In genomic region chr12:47797432-47797831, GRCh38 we compare ENCODE assay signal across 8 cellular contexts. TPM values are rescaled to one million over a fixed set of nuclear protein-coding genes. Genes with fewer than 3 reads are reported as not detected.
DNase-seq lines count a peak whose midpoint lies in the region; ATAC-seq and TF ChIP-seq lines count a peak whose summit lies in the region.

No MANE protein-coding gene starts in this region.

- H3K4me1 ChIP-seq in mesenchymal stem cell (ENCODE audit: control insufficient read depth, insufficient read depth, low read depth, low read length) = peaks cover 18% of the 10 kb centered on the region

- H3K9ac ChIP-seq in mesenchymal stem cell (ENCODE audit: low read length) = no peak overlapping the region

- WGBS in mesenchymal stem cell = 94% methylated on average over 10 of the region's 10 CpGs

- H2BK15ac ChIP-seq in mesenchymal stem cell (ENCODE audit: low read depth, poor library complexity, severe bottlenecking) = peak overlapping the region; percentile 2

- ATAC-seq in omental fat pad (ENCODE audit: low FRiP score) = no peak

- H2BK12ac ChIP-seq in mesenchymal stem cell (ENCODE audit: low read length in 2 of 2) = no peak overlapping the region

- no peak overlapping the region for H2BK120ac ChIP-seq in mesenchymal stem cell (ENCODE audit: low read depth, low read length)

- H3K36me3 ChIP-seq in mesenchymal stem cell (ENCODE audit: control insufficient read depth in 1 of 2, insufficient read depth in 2 of 2, low read depth in 1 of 2, low read length in 2 of 2) = peaks cover 79 to 83% of the 10 kb centered on the region in 2 experiments

- no peak overlapping the region for H2AFZ ChIP-seq in mesenchymal stem cell (ENCODE audit: low read depth, low read length)

- no peak overlapping the region for H4K8ac ChIP-seq in mesenchymal stem cell (ENCODE audit: low read length)

- H2BK5ac ChIP-seq in mesenchymal stem cell (ENCODE audit: low read depth, low read length, poor library complexity, severe bottlenecking) = no peak overlapping the region

- DNase-seq in NCI-H345 (lab: John Stamatoyannopoulos, UW) (peak; percentile 7), NCI-H345 treated with DMSO at 0.1 percent for 48 hours (lab: John Stamatoyannopoulos, UW; ENCODE audit: unreplicated experiment) (no peak), HT1080 (ENCODE audit: low read depth) (peak; percentile 47), mesenchymal stem cell (no peak), Kasumi-1 (lab: John Stamatoyannopoulos, UW) (no peak), omental fat pad (ENCODE audit: low spot score) (no peak), NCI-H1694 (lab: John Stamatoyannopoulos, UW) (no peak)
- peak; percentile 39 for DNase-seq in activated naive CD4-positive, alpha-beta T cell treated with anti-CD3 and anti-CD28 coated beads, Interleukin-2, amount 50 U/mL, for 16 hours

- no peak overlapping the region for H3K23ac ChIP-seq in mesenchymal stem cell (ENCODE audit: low read length in 2 of 2)

- H3K27ac ChIP-seq in mesenchymal stem cell (ENCODE audit: low read length, poor library complexity, severe bottlenecking) = no peak overlapping the region

- no peak overlapping the region for H3K18ac ChIP-seq in mesenchymal stem cell (ENCODE audit: low read depth in 1 of 2, low read length in 2 of 2)

- no peak overlapping the region for H3K14ac ChIP-seq in mesenchymal stem cell (ENCODE audit: low read length in 2 of 2)

- no peak overlapping the region for H3K4me2 ChIP-seq in mesenchymal stem cell (ENCODE audit: low read length, poor library complexity, severe bottlenecking)

- no peak for TF ChIP-seq CTCF in omental fat pad (IDR thresholded peaks at IDR 0.05)

- no peaks in the 10 kb centered on the region for H3K27me3 ChIP-seq in mesenchymal stem cell (ENCODE audit: control insufficient read depth in 1 of 2, insufficient read depth in 1 of 2, low read length in 2 of 2)

- H3K79me1 ChIP-seq in mesenchymal stem cell (replicated peaks; ENCODE audit: low read length, poor library complexity, severe bottlenecking) = peaks cover 51% of the 10 kb centered on the region

- no peak overlapping the region for H3K4ac ChIP-seq in mesenchymal stem cell (ENCODE audit: low read depth in 1 of 2, low read length in 2 of 2)

- H3K9me3 ChIP-seq in mesenchymal stem cell (ENCODE audit: control insufficient read depth, low read length) = no peaks in the 10 kb centered on the region

- H2AK5ac ChIP-seq in mesenchymal stem cell (ENCODE audit: low read length, severe bottlenecking) = no peak overlapping the region

- H4K91ac ChIP-seq in mesenchymal stem cell (ENCODE audit: low read length) = no peak overlapping the region

- no peak overlapping the region for H3K4me3 ChIP-seq in mesenchymal stem cell (ENCODE audit: insufficient read depth in 1 of 2, low read depth in 1 of 2, low read length in 2 of 2)

RNA-seq across cellular contexts. Expression of gene HDAC7, which starts 22.3 kb away (rescaled TPM):
- total RNA-seq in HT1080 (2014; rRNA removed; shearing (Covaris generic)) = 36.8 and 40.0 TPM in 2 replicates
- 46.7 and 49.2 TPM in 2 replicates for polyA plus RNA-seq in HT1080 (2015; cell fraction: cytosol; rRNA removed)
- 105 and 114 TPM in 2 replicates for polyA plus RNA-seq in HT1080 (2015; cell fraction: nucleus; rRNA removed)
- polyA plus RNA-seq in mesenchymal stem cell (2013, experiment 1 of 2) = 50.4 TPM
- polyA plus RNA-seq in mesenchymal stem cell (2013, experiment 2 of 2) = 47.9 TPM
- 100 to 1,000 TPM in 1 of 4 donors, 10 to 100 TPM in 3; 40.3 to 102 (median 62.9) TPM for total RNA-seq in omental fat pad

RNA-seq across cellular contexts. Expression of gene SLC48A1, which starts 24.4 kb away (rescaled TPM):
- 11.7 and 13.3 TPM in 2 replicates for total RNA-seq in HT1080 (2014; rRNA removed; shearing (Covaris generic))
- 12.8 and 17.8 TPM in 2 replicates for polyA plus RNA-seq in HT1080 (2015; cell fraction: cytosol; rRNA removed)
- 20.2 and 21.6 TPM in 2 replicates for polyA plus RNA-seq in HT1080 (2015; cell fraction: nucleus; rRNA removed)
- polyA plus RNA-seq in mesenchymal stem cell (2013, experiment 1 of 2) = 8.4 TPM
- polyA plus RNA-seq in mesenchymal stem cell (2013, experiment 2 of 2) = 8.3 TPM
- 10 to 100 TPM; 27.6 to 50.3 (median 48.1) TPM for total RNA-seq in omental fat pad

RNA-seq across cellular contexts. Expression of gene RAPGEF3, which starts 38.8 kb away (rescaled TPM):
- 3.7 and 4.1 TPM in 2 replicates for total RNA-seq in HT1080 (2014; rRNA removed; shearing (Covaris generic))
- polyA plus RNA-seq in HT1080 (2015; cell fraction: cytosol; rRNA removed) = 1.5 and 2.2 TPM in 2 replicates
- 5.8 and 7.8 TPM in 2 replicates for polyA plus RNA-seq in HT1080 (2015; cell fraction: nucleus; rRNA removed)
- polyA plus RNA-seq in mesenchymal stem cell (2013, experiment 1 of 2) = 1.2 TPM
- 1.2 TPM for polyA plus RNA-seq in mesenchymal stem cell (2013, experiment 2 of 2)
- total RNA-seq in omental fat pad = 100 to 1,000 TPM in 1 of 4 donors, 10 to 100 TPM in 3; 24.2 to 270 (median 59.1) TPM

Comparison
In these comparisons a context has a peak if more than half of its experiments do, and no peak if none do; other contexts are left out.
1. DNase-seq: peak in NCI-H345 (single experiment), HT1080 (single experiment) and activated naive CD4-positive, alpha-beta T cell treated with anti-CD3 and anti-CD28 coated beads, Interleukin-2, amount 50 U/mL, for 16 hours (single experiment); none in NCI-H345 treated with DMSO at 0.1 percent for 48 hours (single experiment), mesenchymal stem cell (single experiment), Kasumi-1 (0 of 2), omental fat pad (single experiment) and NCI-H1694 (single experiment).